ENCODE assay signal across 28 cellular contexts in genomic region chr5:105134328-105134727, GRCh38.
"Had no signal": no experiment of that assay in that cellular context is flagged by ENCODE, and none has a peak within 500 bp of the region (broad histone marks: within the 10 kb centered on the region; RNA-seq: fewer than 3 reads in every experiment).

No MANE protein-coding gene starts in this region.

- H3K4me3 ChIP-seq: neural progenitor cell, ovary, psoas muscle, skin epidermis, smooth muscle cell, spleen, suprapubic skin, testis, tibial artery, transverse colon, upper lobe of right lung, uterus had no signal

- DNase-seq: natural killer cell; occipital lobe; ovary; posterior cingulate gyrus; psoas muscle; right cardiac atrium; spleen; stimulated activated CD4-positive, alpha-beta T cell treated with anti-CD3 and anti-CD28 coated beads, Interleukin-12 subunit alpha, Interleukin-12 subunit beta, amount 100 ng/mL, for 4 hours; stimulated activated CD4-positive, alpha-beta T cell treated with anti-CD3 and anti-CD28 coated beads, Interleukin-1b, Interleukin-23, amount 100 ng/mL, for 48 hours; stimulated activated CD4-positive, alpha-beta T cell treated with anti-CD3 and anti-CD28 coated beads, Interleukin-4, amount 100 ng/mL, for 1 hour; stimulated activated CD4-positive, alpha-beta T cell treated with anti-CD3 and anti-CD28 coated beads, Interleukin-4, amount 100 ng/mL, for 4 hours; stimulated activated CD8-positive, alpha-beta memory T cell treated with anti-CD3 and anti-CD28 coated beads, Interleukin-4, amount 100 ng/mL, for 48 hours; stimulated activated naive CD4-positive, alpha-beta T cell; stimulated activated naive CD8-positive, alpha-beta T cell treated with anti-CD3 and anti-CD28 coated beads, Interleukin-15, amount 100 ng/mL, for 72 hours; stimulated activated naive CD8-positive, alpha-beta T cell treated with anti-CD3 and anti-CD28 coated beads, Interleukin-15, Interleukin-2, amounts not matched to agents 100 U/mL and 50 U/mL, for 24 hours; substantia nigra; testis; tibial artery; transverse colon; upper lobe of right lung; uterus had no signal

- H3K9ac ChIP-seq: neural progenitor cell, parathyroid adenoma had no signal

- H3K27me3 ChIP-seq: neural progenitor cell, ovary, spleen, suprapubic skin, testis, tibial artery, transverse colon, upper lobe of right lung, uterus had no signal

- H3K4me1 ChIP-seq: neural progenitor cell, psoas muscle, spleen, suprapubic skin, testis, tibial artery, transverse colon, upper lobe of right lung, uterus had no signal

- H3K9me3 ChIP-seq: ovary, psoas muscle, suprapubic skin, testis, tibial artery, transverse colon, upper lobe of right lung, uterus had no signal

- H3K79me2 ChIP-seq: parathyroid adenoma had no signal

- H3K27ac ChIP-seq: neural progenitor cell, ovary, parathyroid adenoma, psoas muscle, skin epidermis, spleen, suprapubic skin, testis, tibial artery, transverse colon, upper lobe of right lung, uterus had no signal

- H3K36me3 ChIP-seq: neural progenitor cell, ovary, spleen, suprapubic skin, tibial artery, transverse colon, upper lobe of right lung, uterus had no signal

- H2AFZ ChIP-seq: neural progenitor cell, parathyroid adenoma had no signal

- ATAC-seq: natural killer cell; psoas muscle; right cardiac atrium; sciatic nerve; stimulated activated memory B cell treated with anti-CD40 and anti-IgM and Interleukin-4, amounts not matched to agents 10 μg/mL and 1 μg/mL and 100 μg/mL, for 72 hours; stimulated activated naive CD8-positive, alpha-beta T cell treated with anti-CD3 and anti-CD28 coated beads, Interleukin-15, amount 100 ng/mL, for 72 hours; stimulated activated naive CD8-positive, alpha-beta T cell treated with anti-CD3 and anti-CD28 coated beads, Interleukin-15, Interleukin-2, amounts not matched to agents 100 U/mL and 50 U/mL, for 24 hours; upper lobe of right lung had no signal

- H3K4me2 ChIP-seq: neural progenitor cell, smooth muscle cell had no signal
